Comparison of ENCODE assay signal across 9 cellular contexts in genomic region chr17:75979705-75980187, GRCh38. TPM values are rescaled to one million over a fixed set of nuclear protein-coding genes. Genes with fewer than 3 reads are reported as not detected.
DNase-seq lines count a peak whose midpoint lies in the region; ATAC-seq, FAIRE-seq and TF ChIP-seq lines count a peak whose summit lies in the region.
"Had no signal": no experiment of that assay in that cellular context is flagged by ENCODE, and none has a peak within 500 bp of the region (broad histone marks: within the 10 kb centered on the region; RNA-seq: fewer than 3 reads in every experiment).

No MANE protein-coding gene starts in this region.

- ATAC-seq in CD4-positive, CD25-positive, alpha-beta regulatory T cell (ENCODE audit: low read depth in 2 of 2), result peak; percentile 24 to 29
- peak; percentile 40 for ATAC-seq in SK-N-SH treated with all-trans-retinoic acid at 6 μM for 48 hours

- H3K27ac Mint-ChIP-seq in CD4-positive, CD25-positive, alpha-beta regulatory T cell, result peak overlapping the region; percentile 100

- peak overlapping the region; percentile 91 for H3K27ac ChIP-seq in CD4-positive, CD25-positive, alpha-beta regulatory T cell (ENCODE audit: insufficient read depth, low read length, poor library complexity, severe bottlenecking)
- peak overlapping the region; percentile 95 for H3K27ac ChIP-seq in parathyroid adenoma

- no peak for TF ChIP-seq CTCF in parathyroid adenoma (IDR thresholded peaks at IDR 0.05)

- H2AFZ ChIP-seq in parathyroid adenoma, result peak overlapping the region; percentile 76

- in situ Hi-C loops in HAP-1 (cut with MboI; ENCODE audit: low sequenced_read_pairs), result no loop called here

- H3K4me3 ChIP-seq in CD4-positive, CD25-positive, alpha-beta regulatory T cell (ENCODE audit: low read depth, low read length), result peak overlapping the region; percentile 84
- H3K4me3 ChIP-seq in HAP-1 (peak overlapping the region; percentile 73), parathyroid adenoma (ENCODE audit: low read depth, low read length) (peak overlapping the region; percentile 98)

- H3K9me3 ChIP-seq in CD4-positive, CD25-positive, alpha-beta regulatory T cell (ENCODE audit: control insufficient read depth in 2 of 2, low read length in 2 of 2), result no peaks in the 10 kb centered on the region
- no peaks in the 10 kb centered on the region for H3K9me3 ChIP-seq in HAP-1
- H3K9me3 ChIP-seq in parathyroid adenoma (ENCODE audit: control insufficient read depth, low read length), result no peaks in the 10 kb centered on the region

- no peaks in the 10 kb centered on the region for H3K9me3 Mint-ChIP-seq in CD4-positive, CD25-positive, alpha-beta regulatory T cell

- H3K4me2 ChIP-seq in parathyroid adenoma (ENCODE audit: low read length), result peak overlapping the region; percentile 62

- peaks cover 5% of the 10 kb centered on the region for H3K36me3 Mint-ChIP-seq in CD4-positive, CD25-positive, alpha-beta regulatory T cell

- DNase-seq in CD4-positive, CD25-positive, alpha-beta regulatory T cell, result no peak
- DNase-seq in HAP-1 (ENCODE audit: low spot score in 2 of 2) (peak in 1 of 2 experiments; percentile 99), fibroblast of peridontal ligament (ENCODE audit: extremely low read depth) (peak; percentile 78), DMS153 (lab: John Stamatoyannopoulos, UW) (no peak), GM19239 (ENCODE audit: insufficient read length, low spot score) (no peak), NCI-H345 (lab: John Stamatoyannopoulos, UW) (no peak)

- H3K4me3 Mint-ChIP-seq in CD4-positive, CD25-positive, alpha-beta regulatory T cell, result peak overlapping the region; percentile 95 to 100 (median 98)

- H3K4me1 Mint-ChIP-seq in CD4-positive, CD25-positive, alpha-beta regulatory T cell, result peaks cover 10 to 57% (median 31%) of the 10 kb centered on the region in 4 donors

- FAIRE-seq in GM19239 (lab: Jason Lieb, UNC), result no peak

- no peaks in the 10 kb centered on the region for H3K27me3 Mint-ChIP-seq in CD4-positive, CD25-positive, alpha-beta regulatory T cell

- H3K27me3 ChIP-seq in CD4-positive, CD25-positive, alpha-beta regulatory T cell (ENCODE audit: control insufficient read depth, insufficient read depth, low read length), result no peaks in the 10 kb centered on the region
- H3K27me3 ChIP-seq in HAP-1 (ENCODE audit: low read depth) (no peaks in the 10 kb centered on the region), parathyroid adenoma (ENCODE audit: control insufficient read depth, insufficient read depth, low read length) (no peaks in the 10 kb centered on the region)

- H3K79me2 ChIP-seq in parathyroid adenoma, result peaks cover 12% of the 10 kb centered on the region

- peak overlapping the region; percentile 82 for H3K9ac ChIP-seq in parathyroid adenoma

- H3K36me3 ChIP-seq in CD4-positive, CD25-positive, alpha-beta regulatory T cell (ENCODE audit: control insufficient read depth, insufficient read depth, low read length), result no peaks in the 10 kb centered on the region
- H3K36me3 ChIP-seq in HAP-1 (replicated peaks) (0 out of 2 replicates have a peak, but pooled peaks cover 4% of the 10 kb centered on the region), parathyroid adenoma (ENCODE audit: control insufficient read depth, insufficient read depth, low read length) (no peaks in the 10 kb centered on the region)

- peaks cover 29% of the 10 kb centered on the region for H3K4me1 ChIP-seq in CD4-positive, CD25-positive, alpha-beta regulatory T cell (ENCODE audit: control insufficient read depth, insufficient read depth, low read length, poor library complexity, severe bottlenecking)
- H3K4me1 ChIP-seq in HAP-1, result peaks cover 66% of the 10 kb centered on the region
- H3K4me1 ChIP-seq in parathyroid adenoma, result peaks cover 6% of the 10 kb centered on the region

TF ChIP-seq in SK-N-SH treated with all-trans-retinoic acid at 6 μM for 48 hours, 23 proteins besides CTCF, POLR2A, EP300 and RAD21:
- TF ChIP-seq ZFP3 (CRISPR knock-in tag; IDR thresholded peaks at IDR 0.05), result peak; percentile 14; the same call in 1 of the 2 replicates
- TF ChIP-seq CREB5 (CRISPR knock-in tag; IDR thresholded peaks at IDR 0.05; ENCODE audit: low read depth), result no peak
- peak; percentile 85; the same call in 1 of the 2 replicates for TF ChIP-seq CSRNP3 (CRISPR knock-in tag; IDR thresholded peaks at IDR 0.05)
- no peak for TF ChIP-seq ZC3H10 (CRISPR knock-in tag; IDR thresholded peaks at IDR 0.05)
- 0 out of 2 replicates have a peak, but pooled peaks have one; percentile 7 for TF ChIP-seq POU6F1 (CRISPR knock-in tag; IDR thresholded peaks at IDR 0.05; ENCODE audit: borderline replicate concordance, low read depth)
- TF ChIP-seq RARB (CRISPR knock-in tag; IDR thresholded peaks at IDR 0.05), result peak; percentile 3; the same call in 1 of the 2 replicates
- 0 out of 2 replicates have a peak, but pooled peaks have one; percentile 3 for TF ChIP-seq ESRRG (CRISPR knock-in tag; IDR thresholded peaks at IDR 0.05)

RNA-seq across cellular contexts. Expression of gene TEN1, which starts 0.7 kb away (rescaled TPM):
- 17.3 TPM for total RNA-seq in CD4-positive, CD25-positive, alpha-beta regulatory T cell
- 10 to 100 TPM; 19.9 to 26.1 (median 21.5) TPM for polyA plus RNA-seq in CD4-positive, CD25-positive, alpha-beta regulatory T cell

RNA-seq across cellular contexts. Expression of gene ACOX1, which starts 0.8 kb away (rescaled TPM):
- total RNA-seq in CD4-positive, CD25-positive, alpha-beta regulatory T cell, result 25.6 TPM
- 10 to 100 TPM; 15.0 to 24.3 (median 18.9) TPM for polyA plus RNA-seq in CD4-positive, CD25-positive, alpha-beta regulatory T cell

RNA-seq across cellular contexts. Expression of gene CDK3, which starts 20.9 kb away (rescaled TPM):
- 11.6 TPM for total RNA-seq in CD4-positive, CD25-positive, alpha-beta regulatory T cell
- polyA plus RNA-seq in CD4-positive, CD25-positive, alpha-beta regulatory T cell, result 1 to 10 TPM in 1 of 4 donors, under 1 TPM in 3; 0.17 to 1.0 (median 0.50) TPM

RNA-seq across cellular contexts. Expression of gene FBF1, which starts 38.9 kb away (rescaled TPM):
- 15.5 TPM for total RNA-seq in CD4-positive, CD25-positive, alpha-beta regulatory T cell
- 1 to 10 TPM; 1.7 to 3.6 (median 2.3) TPM for polyA plus RNA-seq in CD4-positive, CD25-positive, alpha-beta regulatory T cell

RNA-seq across cellular contexts. Expression of gene EVPL, which starts 47.4 kb away (rescaled TPM):
- total RNA-seq in CD4-positive, CD25-positive, alpha-beta regulatory T cell, result 0.15 TPM
- under 1 TPM in 1 of 4 donors, not detected in 3; 0.05 TPM for polyA plus RNA-seq in CD4-positive, CD25-positive, alpha-beta regulatory T cell
- total RNA-seq: M059J had no signal
